ENCODE assay signal across 23 cellular contexts in genomic region chr22:23103199-23103954, GRCh38. TPM values are rescaled to one million over a fixed set of nuclear protein-coding genes. Genes with fewer than 3 reads are reported as not detected.
A peak's percentile ranks its signal among the peaks of the same experiment; 100 is the strongest.
DNase-seq lines count a peak whose midpoint lies in the region; ATAC-seq and TF ChIP-seq lines count a peak whose summit lies in the region.
"Had no signal": no experiment of that assay in that cellular context is flagged by ENCODE, and none has a peak within 500 bp of the region (broad histone marks: within the 10 kb centered on the region; RNA-seq: fewer than 3 reads in every experiment).

No MANE protein-coding gene starts in this region.

- CTCF ChIA-PET in WTC11 (lab: Charles Lee), result interaction anchor here (1.3 to 2.9 kb wide), 2 partner anchors 144 to 168 kb away, joined by 5 to 14 read pairs; no protein-coding TSS in a partner anchor

- no peaks in the 10 kb centered on the region for H3K9me3 ChIP-seq in neuronal stem cell (replicated peaks in 1 of 2; ENCODE audit: control insufficient read depth in 2 of 2, insufficient read depth in 1 of 2, low read depth in 1 of 2, low read length in 2 of 2)
- H3K9me3 ChIP-seq: A549, BLaER1 had no signal

- no peak overlapping the region for H3K4me2 ChIP-seq in neuronal stem cell (ENCODE audit: insufficient read depth, low read length, poor library complexity, severe bottlenecking)
- H3K4me2 ChIP-seq: A549, BLaER1, GM23338 had no signal

- H3K27me3 Mint-ChIP-seq in WTC11 (ENCODE audit: low read depth), result no peaks in the 10 kb centered on the region

- H2AFZ ChIP-seq in neuronal stem cell (ENCODE audit: low read length), result no peak overlapping the region
- H2AFZ ChIP-seq: GM23338 had no signal

- no peak overlapping the region for H3K14ac ChIP-seq in neuronal stem cell (ENCODE audit: low read length)

- peak overlapping the region; percentile 70 for H3K27ac ChIP-seq in cingulate gyrus (ENCODE audit: low read depth, low read length)
- H3K27ac ChIP-seq in neuronal stem cell (replicated peaks; ENCODE audit: low read length), result no peak overlapping the region
- H3K27ac ChIP-seq: A549, BLaER1 had no signal

- DNase-seq in C1 segment of cervical spinal cord (lab: John Stamatoyannopoulos, UW) (peak in 8 of 14 donors; percentile 20 to 94 (median 40)), WTC11 (ENCODE audit: low spot score) (no peak), neuronal stem cell (ENCODE audit: low spot score) (no peak), H7 (no peak), NCI-H1048 (lab: John Stamatoyannopoulos, UW) (no peak), Kasumi-1 (lab: John Stamatoyannopoulos, UW) (no peak), glomerular visceral epithelial cell (ENCODE audit: extremely low spot score) (no peak)
- DNase-seq: Calu3; CD8-positive, alpha-beta T cell; IMR-90; MM.1S; NCI-H1092 treated with DMSO at 0.1 percent for 48 hours; NCI-H146; NCI-H2029 treated with DMSO at 0.1 percent for 48 hours; NCI-H2171; NCI-H526; Right ventricle myocardium superior had no signal

- no peak overlapping the region for H3K4ac ChIP-seq in neuronal stem cell (ENCODE audit: low read length)

- H3K4me3 ChIP-seq in neuronal stem cell (ENCODE audit: low read length in 2 of 2), result peak overlapping the region in 1 of 2 donors; percentile 38
- H3K4me3 ChIP-seq in H7 (ENCODE audit: insufficient read depth, low read depth, low read length), result no peak overlapping the region
- H3K4me3 ChIP-seq: A549, BLaER1, GM23338 had no signal

- H2AK5ac ChIP-seq in neuronal stem cell (ENCODE audit: low read depth, low read length), result no peak overlapping the region

- ATAC-seq in WTC11, result no peak
- ATAC-seq: A549; CD8-positive, alpha-beta T cell; GM23338 had no signal

- no peak overlapping the region for H2BK5ac ChIP-seq in neuronal stem cell (ENCODE audit: low read length)

- H3K36me3 Mint-ChIP-seq in WTC11, result no peaks in the 10 kb centered on the region
- H3K36me3 Mint-ChIP-seq: CD8-positive, alpha-beta T cell had no signal

- no peak for TF ChIP-seq CTCF in WTC11 (IDR thresholded peaks at IDR 0.05)

- no peaks in the 10 kb centered on the region for H3K27me3 ChIP-seq in neuronal stem cell (ENCODE audit: control insufficient read depth in 3 of 3, insufficient read depth in 3 of 3, low read depth in 1 of 3, low read length in 3 of 3)
- H3K27me3 ChIP-seq in H7 (ENCODE audit: control insufficient read depth, insufficient read depth, low read length), result no peaks in the 10 kb centered on the region
- H3K27me3 ChIP-seq: BLaER1 had no signal

- WGBS in neuronal stem cell (ENCODE audit: extremely low coverage in 2 of 2, insufficient read length in 2 of 2, insufficient replicate concordance in 1 of 2), 2 donors, result no CpG with 5 or more reads among the region's 13 CpGs

- peaks cover 9% of the 10 kb centered on the region for H3K79me1 ChIP-seq in neuronal stem cell (ENCODE audit: low read depth, low read length)

- H3K9me3 Mint-ChIP-seq in WTC11, result no peaks in the 10 kb centered on the region
- H3K9me3 Mint-ChIP-seq: CD8-positive, alpha-beta T cell; GM23338 had no signal

- no peak overlapping the region for H2BK120ac ChIP-seq in neuronal stem cell (ENCODE audit: low read depth, low read length)

- H3K36me3 ChIP-seq in neuronal stem cell (replicated peaks in 1 of 2; ENCODE audit: control insufficient read depth in 2 of 2, insufficient read depth in 2 of 2, low read length in 2 of 2) (peaks cover 4 to 14% of the 10 kb centered on the region in 2 donors), H7 (replicated peaks; ENCODE audit: control insufficient read depth, insufficient read depth, low read length) (no peaks in the 10 kb centered on the region)

- H2BK15ac ChIP-seq in neuronal stem cell (ENCODE audit: low read length), result no peak overlapping the region

- H4K91ac ChIP-seq in neuronal stem cell (ENCODE audit: low read depth, low read length, poor library complexity), result no peak overlapping the region

- POLR2A ChIA-PET in WTC11 (lab: Charles Lee), result no interaction called here

- H3K4me1 ChIP-seq in neuronal stem cell (ENCODE audit: control insufficient read depth in 2 of 2, insufficient read depth in 1 of 2, low read depth in 1 of 2, low read length in 2 of 2), result peaks cover 0 to 2% of the 10 kb centered on the region in 2 donors
- H3K4me1 ChIP-seq: A549 had no signal

- peak overlapping the region; percentile 63 for H3K9ac ChIP-seq in neuronal stem cell (ENCODE audit: low read depth, low read length, poor library complexity)
- H3K9ac ChIP-seq: BLaER1 had no signal

- no peak overlapping the region for H3K4me3 Mint-ChIP-seq in WTC11
- H3K4me3 Mint-ChIP-seq: CD8-positive, alpha-beta T cell; GM23338 had no signal

- H3K18ac ChIP-seq in neuronal stem cell (ENCODE audit: low read length), result no peak overlapping the region

- H3K4me1 Mint-ChIP-seq in WTC11, result no peaks in the 10 kb centered on the region
- H3K4me1 Mint-ChIP-seq: GM23338 had no signal

- 0 out of 2 replicates have a peak overlapping the region, but pooled peaks have one; percentile 49 for H3K27ac Mint-ChIP-seq in WTC11
- H3K27ac Mint-ChIP-seq: CD8-positive, alpha-beta T cell; GM23338 had no signal

- H2BK12ac ChIP-seq in neuronal stem cell (ENCODE audit: low read length), result no peak overlapping the region

- peak overlapping the region; percentile 96 for H3K23ac ChIP-seq in neuronal stem cell (ENCODE audit: low read depth, low read length, poor library complexity)

- H4K8ac ChIP-seq in neuronal stem cell (ENCODE audit: low read depth, low read length), result no peak overlapping the region

TF ChIP-seq in WTC11, 78 proteins besides CTCF, POLR2A, EP300 and RAD21 (continues in another document):
- TF ChIP-seq E2F4 (CRISPR knock-in tag; IDR thresholded peaks at IDR 0.05; ENCODE audit: borderline replicate concordance, low read depth) (no peak), TP53 (CRISPR knock-in tag; IDR thresholded peaks at IDR 0.05) (no peak), AR (CRISPR knock-in tag; IDR thresholded peaks at IDR 0.05) (no peak), FOXJ3 (CRISPR knock-in tag; IDR thresholded peaks at IDR 0.05; ENCODE audit: borderline replicate concordance) (no peak), FOXP1 (CRISPR knock-in tag; IDR thresholded peaks at IDR 0.05; ENCODE audit: borderline replicate concordance) (no peak), ETV6 (CRISPR knock-in tag; IDR thresholded peaks at IDR 0.05) (no peak), ZSCAN18 (CRISPR knock-in tag; IDR thresholded peaks at IDR 0.05) (no peak), GRHL2 (CRISPR knock-in tag; IDR thresholded peaks at IDR 0.05; ENCODE audit: insufficient replicate concordance, severe bottlenecking) (no peak), NFE2L1 (CRISPR knock-in tag; IDR thresholded peaks at IDR 0.05) (no peak), EMX1 (CRISPR knock-in tag; IDR thresholded peaks at IDR 0.05) (no peak), ZNF138 (CRISPR knock-in tag; conservative IDR thresholded peaks at IDR 0.05) (no peak)

RNA-seq across cellular contexts. Expression of gene GNAZ, which starts 33.1 kb away (rescaled TPM):
- 9.9 to 11.4 TPM (median 11.0 TPM) in 3 replicates for total RNA-seq in WTC11 (2021)
- polyA plus RNA-seq in neuronal stem cell (2013, experiment 1 of 2), result 36.9 TPM
- polyA plus RNA-seq in neuronal stem cell (2013, experiment 2 of 2), result 37.0 TPM
- total RNA-seq in H7 (2014; rRNA removed; shearing (Covaris generic)), result 18.0 and 24.4 TPM in 2 replicates
- total RNA-seq: CD8-positive, alpha-beta T cell had no signal

RNA-seq across cellular contexts. Expression of gene RSPH14, which starts 38.4 kb away (rescaled TPM):
- 0.50 to 0.57 TPM in 2 of 3 replicates, not detected in the other for total RNA-seq in WTC11 (2021)
- polyA plus RNA-seq in neuronal stem cell (2013, experiment 1 of 2), result 2.0 TPM
- 2.2 TPM for polyA plus RNA-seq in neuronal stem cell (2013, experiment 2 of 2)
- total RNA-seq in H7 (2014; rRNA removed; shearing (Covaris generic)), result not detected in 2 replicates
- total RNA-seq: Calu3, GM23338, HT-29, IMR-90, LHCN-M2, Right ventricle myocardium superior had no signal
- polyA plus RNA-seq: IMR-90 had no signal

RNA-seq across cellular contexts. Expression of gene RAB36, which starts 41.9 kb away (rescaled TPM):
- 0.89 to 1.8 TPM (median 1.1 TPM) in 3 replicates for total RNA-seq in WTC11 (2021)
- polyA plus RNA-seq in neuronal stem cell (2013, experiment 1 of 2), result 4.5 TPM
- 4.5 TPM for polyA plus RNA-seq in neuronal stem cell (2013, experiment 2 of 2)
- 0.81 and 1.7 TPM in 2 replicates for total RNA-seq in H7 (2014; rRNA removed; shearing (Covaris generic))

Comparison
In these comparisons a context has a peak if more than half of its experiments do, and no peak if none do; other contexts are left out.
1. DNase-seq: peak in C1 segment of cervical spinal cord (8 of 14); none in WTC11 (single experiment), neuronal stem cell (single experiment), H7 (single experiment), NCI-H1048 (single experiment), Kasumi-1 (0 of 2) and glomerular visceral epithelial cell (single experiment).